In genomic region chr10:69201045-69201444, GRCh38 we compare ENCODE assay signal across 21 cellular contexts. TPM values are rescaled to one million over a fixed set of nuclear protein-coding genes. Genes with fewer than 3 reads are reported as not detected.
A peak's percentile ranks its signal among the peaks of the same experiment; 100 is the strongest.
DNase-seq lines count a peak whose midpoint lies in the region; ATAC-seq, FAIRE-seq and TF ChIP-seq lines count a peak whose summit lies in the region.
"Had no signal": no experiment of that assay in that cellular context is flagged by ENCODE, and none has a peak within 500 bp of the region (broad histone marks: within the 10 kb centered on the region; RNA-seq: fewer than 3 reads in every experiment).

No MANE protein-coding gene starts in this region.

- in situ Hi-C loops in K562 (cut with MboI) = no loop called here

- WGBS in K562 (ENCODE audit: insufficient coverage, low coverage, missing lambda C conversion rate) = 68% methylated on average over 2 of the region's 2 CpGs

- TF ChIP-seq RAD21 in K562 (CRISPR knock-in tag; conservative IDR thresholded peaks at IDR 0.05 in 1 of 2, IDR thresholded peaks at IDR 0.05 in 1 of 2) = no peak

- H3K27ac Mint-ChIP-seq in activated naive CD4-positive, alpha-beta T cell treated with anti-CD3 and anti-CD28 coated beads for 36 hours = peak overlapping the region; percentile 29
- peak overlapping the region; percentile 72 for H3K27ac Mint-ChIP-seq in T-helper 1 cell treated with Interleukin-12 subunit alpha and Interleukin-12 subunit beta and Interleukin-4 antibody, amounts not matched to agents 30 μg/mL and 1 μg/mL, for 36 hours
- H3K27ac Mint-ChIP-seq in stimulated activated effector memory CD8-positive, alpha-beta T cell treated with anti-CD3 and anti-CD28 coated beads, Interleukin-12 subunit alpha, Interleukin-12 subunit beta, amount 100 ng/mL, for 72 hours = peak overlapping the region; percentile 80
- H3K27ac Mint-ChIP-seq: CD14-positive monocyte had no signal

- H3K27me3 Mint-ChIP-seq in activated naive CD4-positive, alpha-beta T cell treated with anti-CD3 and anti-CD28 coated beads for 36 hours (ENCODE audit: low read depth) = no peaks in the 10 kb centered on the region
- H3K27me3 Mint-ChIP-seq in T-helper 1 cell treated with Interleukin-12 subunit alpha and Interleukin-12 subunit beta and Interleukin-4 antibody, amounts not matched to agents 30 μg/mL and 1 μg/mL, for 36 hours (ENCODE audit: low read depth) = no peaks in the 10 kb centered on the region

- H3K9me1 ChIP-seq in K562 (ENCODE audit: control insufficient read depth, insufficient read depth, low read length) = no peaks in the 10 kb centered on the region

- peak; percentile 60 for FAIRE-seq in K562 (lab: Jason Lieb, UNC)
- FAIRE-seq in GM12891 (lab: Jason Lieb, UNC) = no peak

- H3K9me3 ChIP-seq in K562 (replicated peaks; ENCODE audit: control insufficient read depth, insufficient read depth, low read depth, low read length) = no peaks in the 10 kb centered on the region
- no peaks in the 10 kb centered on the region for H3K9me3 ChIP-seq in effector memory CD4-positive, alpha-beta T cell (ENCODE audit: control insufficient read depth, low read length)
- H3K9me3 ChIP-seq: esophagus squamous epithelium had no signal

- peaks cover 84% of the 10 kb centered on the region for H3K36me3 ChIP-seq in K562 (ENCODE audit: control insufficient read depth, insufficient read depth, low read length)
- H3K36me3 ChIP-seq in effector memory CD4-positive, alpha-beta T cell (ENCODE audit: control insufficient read depth, insufficient read depth, low read length) = peaks cover 31% of the 10 kb centered on the region

- H3K4me3 ChIP-seq in K562 = no peak overlapping the region
- no peak overlapping the region for H3K4me3 ChIP-seq in effector memory CD4-positive, alpha-beta T cell (ENCODE audit: insufficient read depth, low read depth, low read length, poor library complexity, severe bottlenecking)
- H3K4me3 ChIP-seq: esophagus squamous epithelium, smooth muscle cell had no signal

- no peak overlapping the region for H3K4me2 ChIP-seq in K562 (ENCODE audit: insufficient read depth, low read length)
- H3K4me2 ChIP-seq: smooth muscle cell had no signal

- no peaks in the 10 kb centered on the region for H3K9me3 Mint-ChIP-seq in activated naive CD4-positive, alpha-beta T cell treated with anti-CD3 and anti-CD28 coated beads for 36 hours
- H3K9me3 Mint-ChIP-seq in T-helper 1 cell treated with Interleukin-12 subunit alpha and Interleukin-12 subunit beta and Interleukin-4 antibody, amounts not matched to agents 30 μg/mL and 1 μg/mL, for 36 hours = no peaks in the 10 kb centered on the region
- H3K9me3 Mint-ChIP-seq in stimulated activated effector memory CD8-positive, alpha-beta T cell treated with anti-CD3 and anti-CD28 coated beads, Interleukin-12 subunit alpha, Interleukin-12 subunit beta, amount 100 ng/mL, for 72 hours = no peaks in the 10 kb centered on the region
- H3K9me3 Mint-ChIP-seq: CD14-positive monocyte had no signal

- H3K4me1 Mint-ChIP-seq in activated naive CD4-positive, alpha-beta T cell treated with anti-CD3 and anti-CD28 coated beads for 36 hours (ENCODE audit: low read depth) = peaks cover 7% of the 10 kb centered on the region
- peaks cover 40% of the 10 kb centered on the region for H3K4me1 Mint-ChIP-seq in T-helper 1 cell treated with Interleukin-12 subunit alpha and Interleukin-12 subunit beta and Interleukin-4 antibody, amounts not matched to agents 30 μg/mL and 1 μg/mL, for 36 hours (ENCODE audit: low read depth)
- H3K4me1 Mint-ChIP-seq in stimulated activated effector memory CD8-positive, alpha-beta T cell treated with anti-CD3 and anti-CD28 coated beads, Interleukin-12 subunit alpha, Interleukin-12 subunit beta, amount 100 ng/mL, for 72 hours = peaks cover 32% of the 10 kb centered on the region
- H3K4me1 Mint-ChIP-seq: CD14-positive monocyte had no signal

- no peak for TF ChIP-seq POLR2A in K562 (conservative IDR thresholded peaks at IDR 0.05)
- no peak for TF ChIP-seq POLR2A in GM12891 (IDR thresholded peaks at IDR 0.05; ENCODE audit: low read depth, low read length)

- H3K79me2 ChIP-seq in K562 (ENCODE audit: control insufficient read depth, insufficient read depth, low read length) = no peaks in the 10 kb centered on the region

- H4K20me1 ChIP-seq in K562 (replicated peaks; ENCODE audit: control insufficient read depth, insufficient read depth, low read length) = no peaks in the 10 kb centered on the region

- ATAC-seq in K562 (peak; percentile 50), HG03439 (IDR thresholded peaks at IDR 0.05; ENCODE audit: unreplicated experiment) (no peak)
- no peak for ATAC-seq in stimulated activated effector memory CD8-positive, alpha-beta T cell treated with anti-CD3 and anti-CD28 coated beads, Interleukin-12 subunit alpha, Interleukin-12 subunit beta, amount 100 ng/mL, for 72 hours
- ATAC-seq: left ventricle myocardium superior, SK-N-SH treated with all-trans-retinoic acid at 6 μM for 48 hours had no signal

- CTCF ChIA-PET in activated naive CD4-positive, alpha-beta T cell treated with anti-CD3 and anti-CD28 coated beads for 36 hours (lab: Charles Lee) = no interaction called here
- CTCF ChIA-PET in K562 (lab: Yijun Ruan, JAX; ENCODE audit: low intra/inter-chr PET ratio) = no interaction called here

- TF ChIP-seq EP300 in K562 (IDR thresholded peaks at IDR 0.05; ENCODE audit: low read length) = no peak

- no peak overlapping the region for H3K9ac ChIP-seq in K562 (ENCODE audit: insufficient read depth in 1 of 2, low read depth in 2 of 2, low read length in 2 of 2)

- DNase-seq in activated naive CD4-positive, alpha-beta T cell treated with anti-CD3 and anti-CD28 coated beads for 36 hours = no peak
- no peak for DNase-seq in activated naive CD4-positive, alpha-beta T cell treated with anti-CD3 and anti-CD28 coated beads, Interleukin-2, amount 50 U/mL, for 16 hours
- no peak for DNase-seq in K562 (ENCODE audit: extremely low read depth in 1 of 4, low spot score in 3 of 4)
- no peak for DNase-seq in stimulated activated effector memory CD8-positive, alpha-beta T cell treated with anti-CD3 and anti-CD28 coated beads, Interleukin-12 subunit alpha, Interleukin-12 subunit beta, amount 100 ng/mL, for 72 hours (ENCODE audit: low spot score in 2 of 2)
- no peak for DNase-seq in GM12891 (ENCODE audit: insufficient read length, low spot score)
- DNase-seq in effector memory CD4-positive, alpha-beta T cell = no peak
- DNase-seq: activated CD4-positive, alpha-beta T cell treated with anti-CD3 and anti-CD28 coated beads for 1 hour; amniotic stem cell; central memory CD4-positive, alpha-beta T cell; effector CD4-positive, alpha-beta T cell; esophagus squamous epithelium; left ventricle myocardium superior; NCI-H2029; NCI-H446 treated with DMSO at 0.1 percent for 48 hours; stimulated activated CD4-positive, alpha-beta T cell treated with anti-CD3 and anti-CD28 coated beads, Interleukin-4, amount 100 ng/mL, for 4 hours had no signal

- no TSS peak for BruUV-seq in K562 (replicated peaks; lab: Mats Ljungman, UMichigan)

- no peak overlapping the region for H3K4me3 Mint-ChIP-seq in activated naive CD4-positive, alpha-beta T cell treated with anti-CD3 and anti-CD28 coated beads for 36 hours
- H3K4me3 Mint-ChIP-seq in T-helper 1 cell treated with Interleukin-12 subunit alpha and Interleukin-12 subunit beta and Interleukin-4 antibody, amounts not matched to agents 30 μg/mL and 1 μg/mL, for 36 hours = no peak overlapping the region
- H3K4me3 Mint-ChIP-seq in stimulated activated effector memory CD8-positive, alpha-beta T cell treated with anti-CD3 and anti-CD28 coated beads, Interleukin-12 subunit alpha, Interleukin-12 subunit beta, amount 100 ng/mL, for 72 hours = no peak overlapping the region
- H3K4me3 Mint-ChIP-seq: CD14-positive monocyte had no signal

- no peak for TF ChIP-seq CTCF in K562 (IDR thresholded peaks at IDR 0.05 in 2 of 3, conservative IDR thresholded peaks at IDR 0.05 in 1 of 3; ENCODE audit: insufficient read depth in 2 of 3, low read depth in 1 of 3, low read length in 3 of 3)

- H3K36me3 Mint-ChIP-seq in activated naive CD4-positive, alpha-beta T cell treated with anti-CD3 and anti-CD28 coated beads for 36 hours (ENCODE audit: low read depth) = peaks cover 18% of the 10 kb centered on the region
- H3K36me3 Mint-ChIP-seq in T-helper 1 cell treated with Interleukin-12 subunit alpha and Interleukin-12 subunit beta and Interleukin-4 antibody, amounts not matched to agents 30 μg/mL and 1 μg/mL, for 36 hours (ENCODE audit: low read depth) = peaks cover 29% of the 10 kb centered on the region
- peaks cover 91% of the 10 kb centered on the region for H3K36me3 Mint-ChIP-seq in stimulated activated effector memory CD8-positive, alpha-beta T cell treated with anti-CD3 and anti-CD28 coated beads, Interleukin-12 subunit alpha, Interleukin-12 subunit beta, amount 100 ng/mL, for 72 hours

- POLR2A ChIA-PET in K562 (lab: Yijun Ruan, JAX) = interaction anchor here (0.6 to 12.3 kb wide), 3 partner anchors 7 to 225 kb away, joined by 3 to 95 read pairs (median 12); no protein-coding TSS in a partner anchor

- H3K4me1 ChIP-seq in K562 (replicated peaks in 1 of 2; ENCODE audit: control insufficient read depth in 2 of 2, insufficient read depth in 2 of 2, low read length in 2 of 2) = no peaks in the 10 kb centered on the region
- H3K4me1 ChIP-seq in effector memory CD4-positive, alpha-beta T cell (ENCODE audit: control insufficient read depth, insufficient read depth, low read length, poor library complexity, severe bottlenecking) = no peaks in the 10 kb centered on the region
- H3K4me1 ChIP-seq: esophagus squamous epithelium had no signal

- no peaks in the 10 kb centered on the region for H3K27me3 ChIP-seq in K562 (ENCODE audit: control insufficient read depth in 2 of 2, insufficient read depth in 2 of 2, low read length in 2 of 2)
- H3K27me3 ChIP-seq in effector memory CD4-positive, alpha-beta T cell (replicated peaks; ENCODE audit: control insufficient read depth, insufficient read depth, low read length, poor library complexity, severe bottlenecking) = no peaks in the 10 kb centered on the region
- H3K27me3 ChIP-seq: esophagus squamous epithelium had no signal

- intact Hi-C loops in activated naive CD4-positive, alpha-beta T cell treated with anti-CD3 and anti-CD28 coated beads for 36 hours (cut with micrococcal nuclease) = no loop called here
- intact Hi-C loops in K562 (cut with micrococcal nuclease) = no loop called here

- H2AFZ ChIP-seq in K562 (ENCODE audit: low read depth, low read length) = no peak overlapping the region

- H3K27ac ChIP-seq in K562 (ENCODE audit: extremely low read depth, low read depth, low read length) = no peak overlapping the region
- H3K27ac ChIP-seq in effector memory CD4-positive, alpha-beta T cell (ENCODE audit: insufficient read depth, low read length, poor library complexity, severe bottlenecking) = no peak overlapping the region
- H3K27ac ChIP-seq: esophagus squamous epithelium had no signal

RNA-seq across cellular contexts. Expression of gene HKDC1, which starts 19.1 kb away (rescaled TPM):
- total RNA-seq in activated naive CD4-positive, alpha-beta T cell treated with anti-CD3 and anti-CD28 coated beads for 36 hours = 1 to 10 TPM; 1.5 to 1.6 TPM
- total RNA-seq in K562 (2011; cell fraction: chromatin; rRNA removed; ENCODE audit: low replicate concordance) = not detected in 2 replicates
- not detected in 2 replicates for total RNA-seq in K562 (2011; cell fraction: nucleolus; rRNA removed)
- not detected in 2 replicates for total RNA-seq in K562 (2011; cell fraction: nucleoplasm; rRNA removed)
- total RNA-seq in K562 (2014; rRNA removed) = 0.12 TPM in 1 of 2 replicates, not detected in the other
- total RNA-seq in K562 (2014; rRNA removed; fragmentation: Illumina TruSeq; extraction: Trizol) = 0.19 and 0.22 TPM in 2 replicates
- 0.08 TPM in 1 of 2 replicates, not detected in the other for total RNA-seq in K562 (2015; rRNA removed; fragmentation: Illumina TruSeq; extraction: Trizol)
- total RNA-seq in K562 (2021) = 0.04 TPM in 1 of 2 replicates, not detected in the other
- 0.07 TPM in 1 of 2 replicates, not detected in the other for polyA plus RNA-seq in K562 (2011; rRNA removed)
- polyA plus RNA-seq in K562 (2011; cell fraction: cytosol; rRNA removed) = 0.06 and 0.51 TPM in 2 replicates
- 0.04 and 0.09 TPM in 2 replicates for polyA plus RNA-seq in K562 (2011; cell fraction: nucleus; rRNA removed)
- 0.03 and 1.1 TPM in 2 replicates for polyA plus RNA-seq in K562 (2012)
- 0.28 TPM in 1 of 2 replicates, not detected in the other for polyA plus RNA-seq in K562 (2014; fragmentation: Illumina TruSeq; extraction: Trizol)
- polyA plus RNA-seq in K562 (2014; fragmentation: Nextera tagmentation; extraction: Ambion mirVana) = not detected
- 0.15 and 0.53 TPM in 2 replicates for polyA plus RNA-seq in K562 (2014; rRNA removed)
- polyA minus RNA-seq in K562 (2011; rRNA and poly(A)+ RNA removed) = not detected in 2 replicates
- not detected in 2 replicates for polyA minus RNA-seq in K562 (2011; cell fraction: cytosol; rRNA and poly(A)+ RNA removed)
- not detected in 2 replicates for polyA minus RNA-seq in K562 (2011; cell fraction: nucleus; rRNA and poly(A)+ RNA removed)
- 0.06 TPM for polyA plus RNA-seq in GM12891 (2012; ENCODE audit: low read depth, missing spikeins)
- total RNA-seq: left ventricle myocardium superior, pulmonary artery endothelial cell had no signal
- polyA plus RNA-seq: CD14-positive monocyte had no signal

RNA-seq across cellular contexts. Expression of gene SUPV3L1, which starts 21.0 kb away (rescaled TPM):
- 10 to 100 TPM; 38.4 to 41.1 TPM for total RNA-seq in activated naive CD4-positive, alpha-beta T cell treated with anti-CD3 and anti-CD28 coated beads for 36 hours
- 72.0 and 118 TPM in 2 replicates for total RNA-seq in K562 (2011; cell fraction: chromatin; rRNA removed; ENCODE audit: low replicate concordance)
- 52.4 and 53.4 TPM in 2 replicates for total RNA-seq in K562 (2011; cell fraction: nucleolus; rRNA removed)
- total RNA-seq in K562 (2011; cell fraction: nucleoplasm; rRNA removed) = 71.7 and 77.1 TPM in 2 replicates
- total RNA-seq in K562 (2014; rRNA removed) (69.9 and 81.4 TPM in 2 replicates), K562 (2014; rRNA removed; fragmentation: Illumina TruSeq; extraction: Trizol) (97.2 and 109 TPM in 2 replicates), K562 (2015; rRNA removed; fragmentation: Illumina TruSeq; extraction: Trizol) (84.7 and 85.0 TPM in 2 replicates), K562 (2021) (92.6 and 103 TPM in 2 replicates)
- polyA plus RNA-seq in K562 (2011; rRNA removed) (83.3 and 94.8 TPM in 2 replicates), K562 (2014; fragmentation: Illumina TruSeq; extraction: Trizol) (116 and 156 TPM in 2 replicates), K562 (2014; fragmentation: Nextera tagmentation; extraction: Ambion mirVana) (10 to 100 TPM; 45.2 to 66.1 TPM), K562 (2014; rRNA removed) (93.3 and 106 TPM in 2 replicates)
- 51.6 and 77.5 TPM in 2 replicates for polyA plus RNA-seq in K562 (2011; cell fraction: cytosol; rRNA removed)
- 58.7 and 70.3 TPM in 2 replicates for polyA plus RNA-seq in K562 (2011; cell fraction: nucleus; rRNA removed)
- polyA plus RNA-seq in K562 (2012) = 57.6 and 58.4 TPM in 2 replicates
- polyA minus RNA-seq in K562 (2011; rRNA and poly(A)+ RNA removed) = 241 and 312 TPM in 2 replicates
- 89.6 and 115 TPM in 2 replicates for polyA minus RNA-seq in K562 (2011; cell fraction: cytosol; rRNA and poly(A)+ RNA removed)
- 27.6 and 48.0 TPM in 2 replicates for polyA minus RNA-seq in K562 (2011; cell fraction: nucleus; rRNA and poly(A)+ RNA removed)
- 26.3 TPM for polyA plus RNA-seq in GM12891 (2012; ENCODE audit: low read depth, missing spikeins)

Comparison
In these comparisons a context has a peak if more than half of its experiments do, and no peak if none do; other contexts are left out.
1. H3K27ac Mint-ChIP-seq: peak in every context shown above with its lines; median percentile 80 in stimulated activated effector memory CD8-positive, alpha-beta T cell treated with anti-CD3 and anti-CD28 coated beads, Interleukin-12 subunit alpha, Interleukin-12 subunit beta, amount 100 ng/mL, for 72 hours; 72 in T-helper 1 cell treated with Interleukin-12 subunit alpha and Interleukin-12 subunit beta and Interleukin-4 antibody, amounts not matched to agents 30 μg/mL and 1 μg/mL, for 36 hours; 29 in activated naive CD4-positive, alpha-beta T cell treated with anti-CD3 and anti-CD28 coated beads for 36 hours.